In the genomic region with DNA sequence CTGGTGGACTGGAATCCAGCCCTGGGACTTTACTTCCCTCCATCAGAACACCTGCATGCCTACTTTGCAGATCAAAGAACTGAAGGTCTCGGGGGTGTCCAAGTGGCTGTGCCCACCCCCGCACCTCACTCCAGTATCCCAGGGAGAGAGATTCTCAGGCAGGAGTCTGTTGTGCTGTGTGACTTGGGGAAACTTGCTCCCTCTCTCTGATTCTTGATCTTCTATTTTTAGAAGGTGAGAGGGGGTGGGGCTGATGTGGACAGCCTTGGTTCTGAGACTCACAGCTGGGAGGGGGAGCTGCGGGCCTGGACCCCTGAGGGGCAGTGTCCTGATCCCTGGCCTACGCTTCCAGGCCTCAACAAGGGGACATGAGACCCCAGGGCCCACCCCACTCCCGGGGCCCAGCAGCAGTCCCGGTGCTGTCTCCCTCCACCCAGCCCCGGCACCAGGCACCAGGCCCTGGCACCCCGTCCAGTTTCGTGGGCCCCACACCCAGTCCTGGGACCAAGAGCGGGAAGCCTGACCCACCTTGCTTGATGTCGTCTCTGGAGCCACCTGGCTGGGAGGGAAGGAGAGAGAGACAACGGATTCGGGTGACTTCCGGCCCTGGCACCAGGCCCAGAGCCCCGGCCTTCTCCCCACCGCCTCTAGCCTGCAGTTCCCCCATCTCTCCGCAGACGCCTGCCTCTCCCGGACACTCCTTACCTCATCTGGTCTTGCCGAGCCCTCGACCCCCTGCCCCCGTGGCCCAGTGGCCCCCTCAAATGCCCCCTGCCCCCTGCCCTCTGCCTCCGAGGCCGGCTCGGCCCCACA, we compare ENCODE assay signal across 14 cellular contexts.
"Had no signal": no experiment of that assay in that cellular context is flagged by ENCODE, and none has a peak within 500 bp of the region (broad histone marks: within the 10 kb centered on the region; RNA-seq: fewer than 3 reads in every experiment).

No MANE protein-coding gene starts in this region.

- H3K36me3 ChIP-seq: adrenal gland, colonic mucosa had no signal

- DNase-seq: activated CD4-positive, alpha-beta T cell treated with anti-CD3 and anti-CD28 coated beads, Interleukin-2, amount 10 ng/mL, durations not matched to agents 7 days and 5 days; activated CD4-positive, CD25-positive, alpha-beta regulatory T cell; activated naive CD4-positive, alpha-beta T cell treated with anti-CD3 and anti-CD28 coated beads, Interleukin-2, amount 50 U/mL, for 16 hours; activated T-cell treated with anti-CD3 and anti-CD28 coated beads, Interleukin-2, amount 50 U/mL, for 1 hour; adrenal gland; caudate nucleus; colonic mucosa; foreskin keratinocyte; head of caudate nucleus; stimulated activated CD4-positive, alpha-beta T cell treated with anti-CD3 and anti-CD28 coated beads, Interleukin-2, amount 100 ng/mL, for 48 hours; testis had no signal

- H3K4me3 ChIP-seq: adrenal gland, colonic mucosa, testis had no signal

- H3K27ac ChIP-seq: adrenal gland, colonic mucosa, foreskin keratinocyte, testis had no signal

- ATAC-seq: left lobe of liver had no signal

- H3K9me3 ChIP-seq: adrenal gland, colonic mucosa, testis had no signal

- H3K4me1 ChIP-seq: adrenal gland, colonic mucosa, foreskin keratinocyte, testis had no signal

- H3K27me3 ChIP-seq: adrenal gland, colonic mucosa, foreskin keratinocyte, testis had no signal

- FAIRE-seq: islet of Langerhans, TTC549 had no signal
